Comparison of ENCODE assay signal across 8 cellular contexts in the genomic region with DNA sequence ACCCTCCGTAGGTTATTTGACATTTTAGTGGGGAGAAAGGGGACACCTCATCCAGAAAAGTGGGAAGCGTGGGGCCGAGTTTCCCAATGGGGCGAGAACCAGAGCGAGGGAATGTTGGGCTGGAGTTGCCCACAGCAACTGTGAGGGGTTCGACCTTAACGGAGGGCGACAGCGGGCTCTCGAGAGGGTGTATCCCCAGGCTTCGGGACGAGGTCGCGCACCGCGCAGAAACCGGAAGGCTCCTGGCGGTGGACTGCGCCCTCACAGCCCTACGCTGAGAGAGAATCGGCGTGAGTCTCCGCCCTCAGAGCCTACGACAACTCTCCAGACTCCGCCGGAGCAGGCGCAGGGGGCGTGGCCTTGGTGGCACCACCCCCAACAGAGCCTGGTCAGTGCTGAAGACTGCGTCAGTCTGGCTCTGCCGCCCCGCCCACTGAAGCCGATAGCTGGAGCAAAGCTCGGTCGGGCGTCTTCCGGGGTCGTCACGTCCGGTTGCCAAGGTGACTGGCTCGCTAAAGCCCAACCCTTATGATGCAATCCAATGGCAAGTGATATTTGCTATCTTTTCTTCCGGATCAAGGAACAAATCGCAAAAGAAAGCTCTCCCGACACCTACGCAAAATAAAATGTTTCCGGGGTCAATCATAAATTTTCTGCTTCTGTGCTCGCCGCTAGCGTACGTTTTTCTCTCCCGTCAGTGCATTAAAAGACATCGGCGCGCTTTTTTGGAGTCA. TPM values are rescaled to one million over a fixed set of nuclear protein-coding genes. Genes with fewer than 3 reads are reported as not detected.
DNase-seq lines count a peak whose midpoint lies in the region; ATAC-seq and TF ChIP-seq lines count a peak whose summit lies in the region.

A gene with protein sequence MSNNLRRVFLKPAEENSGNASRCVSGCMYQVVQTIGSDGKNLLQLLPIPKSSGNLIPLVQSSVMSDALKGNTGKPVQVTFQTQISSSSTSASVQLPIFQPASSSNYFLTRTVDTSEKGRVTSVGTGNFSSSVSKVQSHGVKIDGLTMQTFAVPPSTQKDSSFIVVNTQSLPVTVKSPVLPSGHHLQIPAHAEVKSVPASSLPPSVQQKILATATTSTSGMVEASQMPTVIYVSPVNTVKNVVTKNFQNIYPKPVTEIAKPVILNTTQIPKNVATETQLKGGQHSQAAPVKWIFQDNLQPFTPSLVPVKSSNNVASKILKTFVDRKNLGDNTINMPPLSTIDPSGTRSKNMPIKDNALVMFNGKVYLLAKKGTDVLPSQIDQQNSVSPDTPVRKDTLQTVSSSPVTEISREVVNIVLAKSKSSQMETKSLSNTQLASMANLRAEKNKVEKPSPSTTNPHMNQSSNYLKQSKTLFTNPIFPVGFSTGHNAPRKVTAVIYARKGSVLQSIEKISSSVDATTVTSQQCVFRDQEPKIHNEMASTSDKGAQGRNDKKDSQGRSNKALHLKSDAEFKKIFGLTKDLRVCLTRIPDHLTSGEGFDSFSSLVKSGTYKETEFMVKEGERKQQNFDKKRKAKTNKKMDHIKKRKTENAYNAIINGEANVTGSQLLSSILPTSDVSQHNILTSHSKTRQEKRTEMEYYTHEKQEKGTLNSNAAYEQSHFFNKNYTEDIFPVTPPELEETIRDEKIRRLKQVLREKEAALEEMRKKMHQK (minus strand): TSS at position 257 of the 734 bp plus-strand sequence. CDS start 234 bp downstream, at position 23.

- peak within 1 kb of the TSS; percentile 74 for H3K9ac ChIP-seq in mucosa of stomach (ENCODE audit: low read length)

- 3 to 4% methylated on average over 53 of the region's 53 CpGs for WGBS in esophagus, 2 donors

- POLR2A ChIA-PET in PC-9 (lab: Charles Lee; ENCODE audit: unreplicated experiment): interaction anchor here (0.5 to 0.7 kb wide), 7 partner anchors 11 to 1673 kb away, joined by 3 to 4 read pairs (median 3); no protein-coding TSS in a partner anchor

- H2AFZ ChIP-seq in PC-9: peak within 1 kb of the TSS; percentile 99

- peaks cover 22% of the 10 kb centered on the region for H3K4me1 ChIP-seq in PC-9 (replicated peaks; ENCODE audit: insufficient read depth)
- no peaks in the 10 kb centered on the region for H3K4me1 ChIP-seq in esophagus (ENCODE audit: control insufficient read depth in 2 of 2, insufficient read depth in 2 of 2, low read length in 1 of 2)
- no peaks in the 10 kb centered on the region for H3K4me1 ChIP-seq in mucosa of stomach (ENCODE audit: control insufficient read depth, insufficient read depth, low read length)

- H3K4me3 ChIP-seq in PC-9 (peak within 1 kb of the TSS; percentile 85), esophagus (ENCODE audit: low read depth in 1 of 2, low read length in 2 of 2) (peak within 1 kb of the TSS; percentile 68 to 91), mucosa of stomach (ENCODE audit: low read length) (peak within 1 kb of the TSS; percentile 81)

- H3K27me3 ChIP-seq in PC-9 (ENCODE audit: insufficient read depth, low read depth): no peaks in the 10 kb centered on the region
- H3K27me3 ChIP-seq in esophagus (ENCODE audit: control insufficient read depth in 1 of 2, insufficient read depth in 2 of 2, low read length in 2 of 2): peaks cover 0 to 3% of the 10 kb centered on the region in 2 donors
- H3K27me3 ChIP-seq in mucosa of stomach (ENCODE audit: control insufficient read depth, insufficient read depth, low read length): peaks cover 5% of the 10 kb centered on the region

- H3K9me3 Mint-ChIP-seq in IgD-negative memory B cell: peaks cover 13 to 35% (median 25%) of the 10 kb centered on the region in 3 donors
- H3K9me3 Mint-ChIP-seq in activated T-cell treated with anti-CD3 and anti-CD28 coated beads, Interleukin-2, amount 50 U/mL, for 24 hours: peaks cover 34% of the 10 kb centered on the region

- H3K9me3 ChIP-seq in PC-9 (ENCODE audit: insufficient read depth, low read depth) (peaks cover 38% of the 10 kb centered on the region), esophagus (ENCODE audit: control insufficient read depth in 2 of 2, insufficient read depth in 1 of 2, low read depth in 1 of 2, low read length in 1 of 2) (peaks cover 0 to 4% of the 10 kb centered on the region in 2 donors), mucosa of stomach (ENCODE audit: control insufficient read depth, low read length) (no peaks in the 10 kb centered on the region)

- peak; percentile 57; the same call in 1 of the 2 replicates for TF ChIP-seq CTCF in PC-9 (conservative IDR thresholded peaks at IDR 0.05)

- H3K4me1 Mint-ChIP-seq in IgD-negative memory B cell: peaks cover 23 to 32% (median 27%) of the 10 kb centered on the region in 3 donors
- H3K4me1 Mint-ChIP-seq in activated T-cell treated with anti-CD3 and anti-CD28 coated beads, Interleukin-2, amount 50 U/mL, for 24 hours (ENCODE audit: low read depth): peaks cover 44% of the 10 kb centered on the region

- H3K79me2 ChIP-seq in PC-9 (ENCODE audit: low read depth): peaks cover 34% of the 10 kb centered on the region

- intact Hi-C loops in PC-9 (cut with micrococcal nuclease; ENCODE audit: unreplicated experiment): loop anchor here (1.0 kb wide), 1 partner anchor 47 kb away; no protein-coding TSS in a partner anchor

- DNase-seq in DMS153 treated with DMSO at 0.1 percent for 48 hours (lab: John Stamatoyannopoulos, UW; ENCODE audit: unreplicated experiment) (peak; percentile 97), PC-9 (peak; percentile 99 to 100)
- peak; percentile 99 for DNase-seq in activated T-cell treated with anti-CD3 and anti-CD28 coated beads, Interleukin-2, amount 50 U/mL, for 24 hours
- peak; percentile 99 for DNase-seq in stimulated activated CD8-positive, alpha-beta memory T cell treated with anti-CD3 and anti-CD28 coated beads, Interleukin-7, amount 100 ng/mL, for 1 hour (ENCODE audit: low read depth in 2 of 2)

- H3K27ac Mint-ChIP-seq in IgD-negative memory B cell: peak within 1 kb of the TSS; percentile 98 to 99 (median 98)
- H3K27ac Mint-ChIP-seq in activated T-cell treated with anti-CD3 and anti-CD28 coated beads, Interleukin-2, amount 50 U/mL, for 24 hours: peak within 1 kb of the TSS; percentile 97

- peak within 1 kb of the TSS; percentile 86 to 98 (median 92) for H3K4me3 Mint-ChIP-seq in IgD-negative memory B cell
- H3K4me3 Mint-ChIP-seq in activated T-cell treated with anti-CD3 and anti-CD28 coated beads, Interleukin-2, amount 50 U/mL, for 24 hours: peak within 1 kb of the TSS; percentile 81

- H3K9me2 ChIP-seq in PC-9 (ENCODE audit: insufficient read depth): no peaks in the 10 kb centered on the region

- peaks cover 23% of the 10 kb centered on the region for H3K36me3 Mint-ChIP-seq in IgD-negative memory B cell
- H3K36me3 Mint-ChIP-seq in activated T-cell treated with anti-CD3 and anti-CD28 coated beads, Interleukin-2, amount 50 U/mL, for 24 hours (ENCODE audit: low read depth): peaks cover 56% of the 10 kb centered on the region

- H3K4me2 ChIP-seq in PC-9: peak within 1 kb of the TSS; percentile 83

- BruUV-seq in PC-9 (replicated peaks; lab: Mats Ljungman, UMichigan): no TSS peak

- H3F3A ChIP-seq in PC-9 (ENCODE audit: insufficient read depth, low read depth): peaks cover 26% of the 10 kb centered on the region

- peaks cover 7% of the 10 kb centered on the region for H3K27me3 Mint-ChIP-seq in IgD-negative memory B cell
- peaks cover 10% of the 10 kb centered on the region for H3K27me3 Mint-ChIP-seq in activated T-cell treated with anti-CD3 and anti-CD28 coated beads, Interleukin-2, amount 50 U/mL, for 24 hours

- H4K20me1 ChIP-seq in PC-9 (ENCODE audit: insufficient read depth): no peaks in the 10 kb centered on the region

- H3K36me3 ChIP-seq in PC-9 (ENCODE audit: low read depth) (peaks cover 29% of the 10 kb centered on the region; the same call in 1 of the 2 replicates), esophagus (ENCODE audit: control insufficient read depth in 2 of 2, insufficient read depth in 2 of 2, low read length in 1 of 2) (no peaks in the 10 kb centered on the region), mucosa of stomach (ENCODE audit: control insufficient read depth, insufficient read depth, low read length) (no peaks in the 10 kb centered on the region)

- CTCF ChIA-PET in PC-9 (lab: Charles Lee): no interaction called here

- H3K27ac ChIP-seq in PC-9 (peak within 1 kb of the TSS; percentile 97), esophagus (ENCODE audit: low read depth in 2 of 2, low read length in 1 of 2) (peak within 1 kb of the TSS; percentile 97 to 99)

- ATAC-seq in GM21529 (IDR thresholded peaks at IDR 0.05; ENCODE audit: unreplicated experiment): peak; percentile 95

RNA-seq across cellular contexts. Expression of the gene that starts here (rescaled TPM):
- 36.8 TPM for polyA plus RNA-seq in IgD-negative memory B cell
- total RNA-seq in PC-9 (2021): 11.8 and 13.5 TPM in 2 replicates
- polyA plus RNA-seq in esophagus: 1 to 10 TPM; 3.8 to 5.5 TPM

Comparison
In these comparisons a context has a peak if more than half of its experiments do, and no peak if none do; other contexts are left out.
1. Peak in every context shown above with its lines: DNase-seq, ATAC-seq, H3K4me3 ChIP-seq and H3K27ac ChIP-seq.